In genomic region chr2:236318401-236318800, GRCh38 we compare ENCODE assay signal across 30 cellular contexts. TPM values are rescaled to one million over a fixed set of nuclear protein-coding genes. Genes with fewer than 3 reads are reported as not detected.
"Had no signal": no experiment of that assay in that cellular context is flagged by ENCODE, and none has a peak within 500 bp of the region (broad histone marks: within the 10 kb centered on the region; RNA-seq: fewer than 3 reads in every experiment).

No MANE protein-coding gene starts in this region.

- H3K4me3 ChIP-seq: esophagus muscularis mucosa, gastrocnemius medialis, heart left ventricle had no signal

- H3K4me1 ChIP-seq: esophagus muscularis mucosa, foreskin keratinocyte, gastrocnemius medialis had no signal

- DNase-seq: activated CD4-positive, alpha-beta T cell treated with anti-CD3 and anti-CD28 coated beads for 1 hour; activated CD4-positive, alpha-beta T cell treated with anti-CD3 and anti-CD28 coated beads for 4 hours; activated CD4-positive, alpha-beta T cell treated with anti-CD3 and anti-CD28 coated beads, Interleukin-2, amount 50 U/mL, for 1 hour; activated CD4-positive, alpha-beta T cell treated with anti-CD3 and anti-CD28 coated beads, Interleukin-2, amount 50 U/mL, for 48 hours; activated CD8-positive, alpha-beta memory T cell treated with anti-CD3 and anti-CD28 coated beads for 24 hours; activated CD8-positive, alpha-beta T cell treated with anti-CD3 and anti-CD28 coated beads for 36 hours; activated effector memory CD4-positive, alpha-beta T cell treated with Interleukin-2 at 50 U/mL for 16 hours; activated gamma-delta T cell treated with Interleukin-2 at 50 U/mL for 16 hours; activated naive CD4-positive, alpha-beta T cell treated with anti-CD3 and anti-CD28 coated beads, Interleukin-2, amount 50 U/mL, for 16 hours; activated naive CD4-positive, alpha-beta T cell treated with Interleukin-2 at 50 U/mL for 16 hours; activated T-cell treated with anti-CD3 and anti-CD28 coated beads, Interleukin-2, amount 50 U/mL, for 4 hours; amniotic stem cell; anterior cingulate cortex; brain microvascular endothelial cell; cortex of kidney; effector CD4-positive, alpha-beta T cell; effector memory CD8-positive, alpha-beta T cell; erythroblast; foreskin keratinocyte; gastrocnemius medialis; glutamatergic neuron; T-helper 2 cell had no signal

- H3K9me3 ChIP-seq: gastrocnemius medialis had no signal

- ATAC-seq: activated CD8-positive, alpha-beta T cell treated with anti-CD3 and anti-CD28 coated beads for 36 hours; activated T-cell treated with anti-CD3 and anti-CD28 coated beads, Interleukin-2, amount 50 U/mL, for 4 hours; activated T-helper 17 cell treated with anti-CD3 and anti-CD28 coated beads, Interleukin-2, amount 50 U/mL, for 72 hours; effector memory CD8-positive, alpha-beta T cell; foreskin keratinocyte; gastrocnemius medialis; WTC11 had no signal

- H3K36me3 ChIP-seq: brain microvascular endothelial cell, esophagus muscularis mucosa, gastrocnemius medialis, heart left ventricle had no signal

- H3K27ac ChIP-seq: brain microvascular endothelial cell, esophagus muscularis mucosa, foreskin keratinocyte, gastrocnemius medialis had no signal

- FAIRE-seq: astrocyte, colon, TTC549 had no signal

- H3K27me3 ChIP-seq: brain microvascular endothelial cell, esophagus muscularis mucosa, foreskin keratinocyte, gastrocnemius medialis, heart left ventricle had no signal

RNA-seq across cellular contexts. Expression of gene ASB18, which starts 54.2 kb away (rescaled TPM):
- polyA plus RNA-seq: adipose tissue, foreskin keratinocyte had no signal
